ENCODE assay signal across 8 cellular contexts in the genomic region with DNA sequence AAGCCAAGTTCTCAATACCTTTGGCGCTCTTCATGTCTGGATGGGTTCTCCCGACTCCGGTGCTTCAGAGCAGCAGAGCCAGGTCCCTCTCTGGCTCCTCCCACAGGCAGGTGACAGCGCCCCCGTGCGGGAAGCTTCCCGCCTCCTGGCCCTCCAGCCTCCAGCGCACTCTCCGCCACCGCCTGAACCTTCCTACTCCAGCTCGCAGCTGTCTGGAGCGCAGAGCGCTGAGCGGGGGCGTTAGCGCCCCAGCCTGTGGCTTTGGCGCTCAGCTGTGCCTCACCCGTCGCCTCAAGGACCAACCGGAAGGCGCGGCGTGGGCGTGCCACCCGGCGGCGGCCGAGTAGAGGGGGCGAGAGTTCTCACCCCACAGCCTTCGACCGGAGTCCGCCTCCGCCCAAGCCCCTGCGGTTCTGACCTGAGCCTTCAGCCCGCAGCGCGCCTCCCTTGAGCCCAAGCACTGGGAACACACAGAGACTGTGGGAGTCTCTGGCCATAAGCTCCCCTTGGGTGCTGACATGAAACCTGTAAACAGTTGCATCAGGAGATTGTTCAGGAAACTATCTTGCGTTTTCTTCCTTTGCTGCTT.
DNase-seq lines count a peak whose midpoint lies in the region; FAIRE-seq and TF ChIP-seq lines count a peak whose summit lies in the region.

TSS of gene SLCO4C1 (minus strand) at position 56 of the 589 bp plus-strand sequence. CDS start at position 34, 22 bp downstream.

- peak within 1 kb of the TSS; percentile 77 for H3K27ac Mint-ChIP-seq in T-helper 1 cell treated with Interleukin-12 subunit alpha and Interleukin-12 subunit beta and Interleukin-4 antibody, amounts not matched to agents 30 μg/mL and 1 μg/mL, for 36 hours

- H3K9me3 Mint-ChIP-seq in T-helper 1 cell treated with Interleukin-12 subunit alpha and Interleukin-12 subunit beta and Interleukin-4 antibody, amounts not matched to agents 30 μg/mL and 1 μg/mL, for 36 hours: no peaks in the 10 kb centered on the region

- no peak for TF ChIP-seq POLR2A in NB4 (IDR thresholded peaks at IDR 0.05; ENCODE audit: extremely low read depth, insufficient read length)

- H3K9me3 ChIP-seq in HEK293 (ENCODE audit: control insufficient read depth, insufficient read depth, low read depth, low read length) (no peaks in the 10 kb centered on the region), iPS-18a (ENCODE audit: control insufficient read depth, low read depth, low read length) (no peaks in the 10 kb centered on the region)

- H3K4me1 ChIP-seq in HEK293 (ENCODE audit: control insufficient read depth, insufficient read depth, low read length) (peaks cover 4% of the 10 kb centered on the region; the same call in 1 of the 2 replicates), iPS-18a (ENCODE audit: control insufficient read depth, low read depth, low read length) (peaks cover 11% of the 10 kb centered on the region)

- POLR2A ChIA-PET in HEK293 (lab: Yijun Ruan, JAX): interaction anchor here (1.0 to 1.2 kb wide), 2 partner anchors 11 to 142 kb away, joined by 3 read pairs; no protein-coding TSS in a partner anchor

- TF ChIP-seq CTCF in GM12864 (IDR thresholded peaks at IDR 0.05; ENCODE audit: low read depth, low read length, missing control alignments) (peak; percentile 85), HEK293 (tag by site-specific recombination; IDR thresholded peaks at IDR 0.05) (peak; percentile 99), NB4 (IDR thresholded peaks at IDR 0.05; ENCODE audit: low read depth, low read length) (peak; percentile 72)

- H3K36me3 ChIP-seq in HEK293 (ENCODE audit: control insufficient read depth in 2 of 2, insufficient read depth in 1 of 2, low read length in 2 of 2) (no peaks in the 10 kb centered on the region), iPS-18a (ENCODE audit: control insufficient read depth, low read depth, low read length) (no peaks in the 10 kb centered on the region)

- DNase-seq in GM12864 (ENCODE audit: low read depth): peak; percentile 59
- peak; percentile 95 for DNase-seq in NB4 (ENCODE audit: low read depth)
- DNase-seq in astrocyte of the hippocampus (ENCODE audit: low read depth, low spot score): peak; percentile 82
- DNase-seq in skeletal muscle cell (ENCODE audit: low read depth): peak; percentile 27
- DNase-seq in RCC 7860 (ENCODE audit: low spot score): no peak

- H3K27ac ChIP-seq in HEK293 (ENCODE audit: extremely low read depth, low read depth, low read length) (peak within 1 kb of the TSS; percentile 49; the same call in 1 of the 2 replicates), iPS-18a (ENCODE audit: low read length) (peak within 1 kb of the TSS; percentile 30)

- H3K36me3 Mint-ChIP-seq in T-helper 1 cell treated with Interleukin-12 subunit alpha and Interleukin-12 subunit beta and Interleukin-4 antibody, amounts not matched to agents 30 μg/mL and 1 μg/mL, for 36 hours (ENCODE audit: low read depth): no peaks in the 10 kb centered on the region

- H3K4me1 Mint-ChIP-seq in T-helper 1 cell treated with Interleukin-12 subunit alpha and Interleukin-12 subunit beta and Interleukin-4 antibody, amounts not matched to agents 30 μg/mL and 1 μg/mL, for 36 hours (ENCODE audit: low read depth): peaks cover 18% of the 10 kb centered on the region

- CTCF ChIA-PET in HEK293 (lab: Yijun Ruan, JAX): interaction anchor here (0.5 to 2.3 kb wide), 24 partner anchors 9 to 614 kb away, joined by 3 to 14 read pairs (median 4); no protein-coding TSS in a partner anchor

- peak within 1 kb of the TSS; percentile 54 for H3K9ac ChIP-seq in iPS-18a (ENCODE audit: low read length)

- peak within 1 kb of the TSS; percentile 82 for H3K4me3 Mint-ChIP-seq in T-helper 1 cell treated with Interleukin-12 subunit alpha and Interleukin-12 subunit beta and Interleukin-4 antibody, amounts not matched to agents 30 μg/mL and 1 μg/mL, for 36 hours

- H3K27me3 Mint-ChIP-seq in T-helper 1 cell treated with Interleukin-12 subunit alpha and Interleukin-12 subunit beta and Interleukin-4 antibody, amounts not matched to agents 30 μg/mL and 1 μg/mL, for 36 hours (ENCODE audit: low read depth): peaks cover 11% of the 10 kb centered on the region

- H3K4me3 ChIP-seq in GM12864 (ENCODE audit: low read depth, low read length) (peak within 1 kb of the TSS; percentile 53), HEK293 (ENCODE audit: low read depth, low read length) (peak within 1 kb of the TSS; percentile 73), NB4 (ENCODE audit: low read depth, low read length) (peak within 1 kb of the TSS; percentile 61), iPS-18a (ENCODE audit: low read length) (peak within 1 kb of the TSS; percentile 91), skeletal muscle cell (ENCODE audit: low read depth, low read length) (peak within 1 kb of the TSS; percentile 53)

- FAIRE-seq in RCC 7860 (lab: Jason Lieb, UNC): no peak

- peaks cover 18% of the 10 kb centered on the region for H3K27me3 ChIP-seq in iPS-18a (ENCODE audit: control insufficient read depth, insufficient read depth, low read length)

TF ChIP-seq in HEK293, 187 proteins besides CTCF, POLR2A, EP300 and RAD21 (continues in another document):
- TF ChIP-seq ZNF169 (tag by site-specific recombination; IDR thresholded peaks at IDR 0.05) (no peak), SALL2 (tag by site-specific recombination; IDR thresholded peaks at IDR 0.05; ENCODE audit: borderline replicate concordance) (no peak), ZNF639 (tag by site-specific recombination; IDR thresholded peaks at IDR 0.05) (no peak), ZNF248 (tag by site-specific recombination; IDR thresholded peaks at IDR 0.05) (no peak), ZNF514 (tag by site-specific recombination; IDR thresholded peaks at IDR 0.05) (no peak), ZNF645 (tag by site-specific recombination; IDR thresholded peaks at IDR 0.05) (no peak), ZFP69B (tag by site-specific recombination; IDR thresholded peaks at IDR 0.05) (no peak), ZNF416 (tag by site-specific recombination; IDR thresholded peaks at IDR 0.05) (no peak), ZNF677 (tag by site-specific recombination; IDR thresholded peaks at IDR 0.05) (no peak), ZNF354C (tag by site-specific recombination; IDR thresholded peaks at IDR 0.05; ENCODE audit: borderline replicate concordance, low read depth) (no peak), ZNF202 (tag by site-specific recombination; IDR thresholded peaks at IDR 0.05; ENCODE audit: borderline replicate concordance) (no peak), SP2 (tag by site-specific recombination; IDR thresholded peaks at IDR 0.05) (peak; percentile 91), GFI1B (tag by site-specific recombination; IDR thresholded peaks at IDR 0.05) (no peak), ZBTB48 (tag by site-specific recombination; IDR thresholded peaks at IDR 0.05) (no peak), ZNF777 (tag by site-specific recombination; IDR thresholded peaks at IDR 0.05; ENCODE audit: borderline replicate concordance) (no peak), KLF10 (tag by site-specific recombination; IDR thresholded peaks at IDR 0.05) (peak; percentile 94), ZNF548 (tag by site-specific recombination; IDR thresholded peaks at IDR 0.05) (no peak), ZNF114 (tag by site-specific recombination; IDR thresholded peaks at IDR 0.05) (no peak), ZBTB8A (tag by site-specific recombination; IDR thresholded peaks at IDR 0.05) (peak; percentile 96), YY1 (tag by site-specific recombination; IDR thresholded peaks at IDR 0.05) (no peak; the same call in 1 of the 2 replicates)
- TF ChIP-seq, protein P1, sequence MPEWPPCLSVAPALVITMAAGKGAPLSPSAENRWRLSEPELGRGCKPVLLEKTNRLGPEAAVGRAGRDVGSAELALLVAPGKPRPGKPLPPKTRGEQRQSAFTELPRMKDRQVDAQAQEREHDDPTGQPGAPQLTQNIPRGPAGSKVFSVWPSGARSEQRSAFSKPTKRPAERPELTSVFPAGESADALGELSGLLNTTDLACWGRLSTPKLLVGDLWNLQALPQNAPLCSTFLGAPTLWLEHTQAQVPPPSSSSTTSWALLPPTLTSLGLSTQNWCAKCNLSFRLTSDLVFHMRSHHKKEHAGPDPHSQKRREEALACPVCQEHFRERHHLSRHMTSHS (tag by site-specific recombination; IDR thresholded peaks at IDR 0.05): no peak
- TF ChIP-seq, protein P2, sequence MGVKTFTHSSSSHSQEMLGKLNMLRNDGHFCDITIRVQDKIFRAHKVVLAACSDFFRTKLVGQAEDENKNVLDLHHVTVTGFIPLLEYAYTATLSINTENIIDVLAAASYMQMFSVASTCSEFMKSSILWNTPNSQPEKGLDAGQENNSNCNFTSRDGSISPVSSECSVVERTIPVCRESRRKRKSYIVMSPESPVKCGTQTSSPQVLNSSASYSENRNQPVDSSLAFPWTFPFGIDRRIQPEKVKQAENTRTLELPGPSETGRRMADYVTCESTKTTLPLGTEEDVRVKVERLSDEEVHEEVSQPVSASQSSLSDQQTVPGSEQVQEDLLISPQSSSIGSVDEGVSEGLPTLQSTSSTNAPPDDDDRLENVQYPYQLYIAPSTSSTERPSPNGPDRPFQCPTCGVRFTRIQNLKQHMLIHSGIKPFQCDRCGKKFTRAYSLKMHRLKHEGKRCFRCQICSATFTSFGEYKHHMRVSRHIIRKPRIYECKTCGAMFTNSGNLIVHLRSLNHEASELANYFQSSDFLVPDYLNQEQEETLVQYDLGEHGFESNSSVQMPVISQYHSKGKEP (tag by site-specific recombination; IDR thresholded peaks at IDR 0.05): no peak
